Comparison of ENCODE assay signal across 12 cellular contexts in the genomic region with DNA sequence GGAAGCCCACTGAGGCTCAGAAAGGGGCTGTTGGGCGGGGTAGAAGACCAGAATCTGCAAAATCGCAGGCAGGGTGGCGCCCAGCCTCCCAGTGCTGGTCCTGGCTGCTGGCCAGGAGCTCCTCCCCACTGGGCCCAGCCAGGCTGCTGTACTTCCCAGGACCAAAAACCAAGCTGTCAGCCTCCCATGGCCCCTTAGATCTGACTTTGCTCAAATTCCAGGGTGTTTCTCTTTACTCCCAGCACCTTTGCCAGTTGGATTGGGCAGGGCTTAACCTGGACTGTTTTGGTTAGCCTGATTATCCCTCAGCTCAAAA. TPM values are rescaled to one million over a fixed set of nuclear protein-coding genes. Genes with fewer than 3 reads are reported as not detected.
A peak's percentile ranks its signal among the peaks of the same experiment; 100 is the strongest.
DNase-seq lines count a peak whose midpoint lies in the region; ATAC-seq and TF ChIP-seq lines count a peak whose summit lies in the region.
"Had no signal": no experiment of that assay in that cellular context is flagged by ENCODE, and none has a peak within 500 bp of the region (broad histone marks: within the 10 kb centered on the region; RNA-seq: fewer than 3 reads in every experiment).

No MANE protein-coding gene starts in this region.

- no peaks in the 10 kb centered on the region for H3K27me3 ChIP-seq in parathyroid adenoma (ENCODE audit: control insufficient read depth, insufficient read depth, low read length)

- TF ChIP-seq CTCF in RWPE1 (conservative IDR thresholded peaks at IDR 0.05; ENCODE audit: low read depth) (no peak), glutamatergic neuron (IDR thresholded peaks at IDR 0.05; ENCODE audit: partially characterized antibody, unreplicated experiment) (no peak), parathyroid adenoma (IDR thresholded peaks at IDR 0.05) (no peak)

- H2AFZ ChIP-seq in parathyroid adenoma = peak overlapping the region; percentile 82

- H3K36me3 Mint-ChIP-seq in glutamatergic neuron (ENCODE audit: unreplicated experiment) = no peaks in the 10 kb centered on the region

- H3K27ac Mint-ChIP-seq in glutamatergic neuron (ENCODE audit: unreplicated experiment) = no peak overlapping the region
- H3K27ac Mint-ChIP-seq: CD4-positive, alpha-beta T cell; IgD-negative memory B cell had no signal

- H3K27me3 Mint-ChIP-seq in glutamatergic neuron (ENCODE audit: unreplicated experiment) = peaks cover 3% of the 10 kb centered on the region
- H3K27me3 Mint-ChIP-seq: CD4-positive, alpha-beta T cell; IgD-negative memory B cell had no signal

- H3K4me3 Mint-ChIP-seq in glutamatergic neuron (ENCODE audit: unreplicated experiment) = no peak overlapping the region
- H3K4me3 Mint-ChIP-seq: CD4-positive, alpha-beta T cell; IgD-negative memory B cell had no signal

- ATAC-seq in HG03108 (IDR thresholded peaks at IDR 0.05; ENCODE audit: unreplicated experiment) = no peak

- no peak overlapping the region for H3K9ac ChIP-seq in parathyroid adenoma

- peak; percentile 82 for DNase-seq in DMS 273 (lab: John Stamatoyannopoulos, UW; ENCODE audit: unreplicated experiment)
- peak; percentile 32 for DNase-seq in RWPE1 (ENCODE audit: low spot score)
- peak; percentile 18 for DNase-seq in glutamatergic neuron
- DNase-seq in hippocampal formation (lab: John Stamatoyannopoulos, UW) = no peak
- DNase-seq in NCI-H226 = no peak
- no peak for DNase-seq in NOMO-1 (lab: John Stamatoyannopoulos, UW; ENCODE audit: unreplicated experiment in 2 of 2)
- DNase-seq: activated CD4-positive, CD25-positive, alpha-beta regulatory T cell; CD4-positive, alpha-beta T cell; NCI-H774 had no signal

- no peaks in the 10 kb centered on the region for H3K9me3 ChIP-seq in parathyroid adenoma (ENCODE audit: control insufficient read depth, low read length)

- no peaks in the 10 kb centered on the region for H3K9me3 Mint-ChIP-seq in glutamatergic neuron (ENCODE audit: unreplicated experiment)
- H3K9me3 Mint-ChIP-seq: CD4-positive, alpha-beta T cell; IgD-negative memory B cell had no signal

- H3K27ac ChIP-seq in RWPE1 = peak overlapping the region; percentile 63
- peak overlapping the region; percentile 44 for H3K27ac ChIP-seq in parathyroid adenoma

- peaks cover 14% of the 10 kb centered on the region for H3K4me1 Mint-ChIP-seq in glutamatergic neuron (ENCODE audit: low read depth, unreplicated experiment)
- H3K4me1 Mint-ChIP-seq: IgD-negative memory B cell had no signal

- POLR2A ChIA-PET in RWPE1 (lab: Yijun Ruan, JAX; ENCODE audit: low non-redundant PET) = interaction anchor here (0.6 kb wide), 1 partner anchor 44 kb away, joined by 3 read pairs; the partner anchor contains the start of gene WEE1

- CTCF ChIA-PET in RWPE1 (lab: Yijun Ruan, JAX) = interaction anchor here (0.6 kb wide), 2 partner anchors 11 to 33 kb away, joined by 3 to 6 read pairs; no protein-coding TSS in a partner anchor

- H3K4me1 ChIP-seq in parathyroid adenoma = peaks cover 6% of the 10 kb centered on the region

- H3K4me3 ChIP-seq in parathyroid adenoma (ENCODE audit: low read depth, low read length) = no peak overlapping the region

- no peaks in the 10 kb centered on the region for H3K79me2 ChIP-seq in parathyroid adenoma

- no peaks in the 10 kb centered on the region for H3K36me3 ChIP-seq in parathyroid adenoma (ENCODE audit: control insufficient read depth, insufficient read depth, low read length)

- no peak overlapping the region for H3K4me2 ChIP-seq in parathyroid adenoma (ENCODE audit: low read length)

RNA-seq across cellular contexts. Expression of gene WEE1, which starts 44.2 kb away (rescaled TPM):
- 10.2 TPM for total RNA-seq in glutamatergic neuron (ENCODE audit: unreplicated experiment)

Comparison
In these comparisons a context has a peak if more than half of its experiments do, and no peak if none do; other contexts are left out.
1. DNase-seq: peak in DMS 273 (single experiment), RWPE1 (single experiment) and glutamatergic neuron (single experiment); none in hippocampal formation (0 of 2), NCI-H226 (single experiment) and NOMO-1 (0 of 2).